ENCODE assay signal across 15 cellular contexts in genomic region chr7:45173596-45174327, GRCh38. TPM values are rescaled to one million over a fixed set of nuclear protein-coding genes. Genes with fewer than 3 reads are reported as not detected.
"Had no signal": no experiment of that assay in that cellular context is flagged by ENCODE, and none has a peak within 500 bp of the region (broad histone marks: within the 10 kb centered on the region; RNA-seq: fewer than 3 reads in every experiment).

No MANE protein-coding gene starts in this region.

- H3K27ac ChIP-seq: adrenal gland, colonic mucosa, esophagus muscularis mucosa, hepatocyte, transverse colon had no signal

- H3K36me3 ChIP-seq: adrenal gland, colonic mucosa, transverse colon had no signal

- H3K9me3 ChIP-seq: colonic mucosa, esophagus muscularis mucosa, SK-N-SH, transverse colon had no signal

- H2AFZ ChIP-seq: hepatocyte had no signal

- H3K27me3 ChIP-seq: adrenal gland, colonic mucosa, hepatocyte, transverse colon had no signal

- DNase-seq: activated CD4-positive, alpha-beta T cell treated with anti-CD3 and anti-CD28 coated beads, Interleukin-2, amount 50 U/mL, for 48 hours; caudate nucleus; colonic mucosa; SHP77; SK-N-SH; stimulated activated CD4-positive, alpha-beta T cell treated with anti-CD3 and anti-CD28 coated beads, Interleukin-4, amount 100 ng/mL, for 1 hour; stimulated activated naive CD4-positive, alpha-beta T cell treated with Interleukin-2 at 50 U/mL for 16 hours; substantia nigra; T-cell; T-helper 9 cell; transverse colon had no signal

- ATAC-seq: T-cell had no signal

- H3K4me2 ChIP-seq: hepatocyte, SK-N-SH had no signal

- H3K4me1 ChIP-seq: adrenal gland, colonic mucosa, esophagus muscularis mucosa, transverse colon had no signal

- H3K79me2 ChIP-seq: hepatocyte had no signal

- H3K4me3 ChIP-seq: adrenal gland, colonic mucosa, esophagus muscularis mucosa, hepatocyte, transverse colon had no signal

RNA-seq across cellular contexts. Expression of gene RAMP3, which starts 16.2 kb away (rescaled TPM):
- total RNA-seq: hepatocyte, osteocyte had no signal
